1 cellular context compared by ENCODE assay signal in genomic region chr11:69121021-69121420, GRCh38.
TF ChIP-seq lines count a peak whose summit lies in the region.

No MANE protein-coding gene starts in this region.

TF ChIP-seq in A549, 52 proteins besides CTCF, POLR2A, EP300 and RAD21 (continued from another document):
- TF ChIP-seq ATOH8 (CRISPR knock-in tag; IDR thresholded peaks at IDR 0.05; ENCODE audit: low read depth) (no peak), MAFK (IDR thresholded peaks at IDR 0.05; ENCODE audit: partially characterized antibody) (no peak), PHF8 (IDR thresholded peaks at IDR 0.05; ENCODE audit: borderline replicate concordance, low read depth) (no peak), RNF2 (IDR thresholded peaks at IDR 0.05; ENCODE audit: borderline replicate concordance, low read depth) (no peak), NPAS2 (CRISPR knock-in tag; IDR thresholded peaks at IDR 0.05; ENCODE audit: borderline replicate concordance) (no peak), TP53 (CRISPR knock-in tag; IDR thresholded peaks at IDR 0.05) (no peak)
